Comparison of ENCODE assay signal across 19 cellular contexts in the genomic region with DNA sequence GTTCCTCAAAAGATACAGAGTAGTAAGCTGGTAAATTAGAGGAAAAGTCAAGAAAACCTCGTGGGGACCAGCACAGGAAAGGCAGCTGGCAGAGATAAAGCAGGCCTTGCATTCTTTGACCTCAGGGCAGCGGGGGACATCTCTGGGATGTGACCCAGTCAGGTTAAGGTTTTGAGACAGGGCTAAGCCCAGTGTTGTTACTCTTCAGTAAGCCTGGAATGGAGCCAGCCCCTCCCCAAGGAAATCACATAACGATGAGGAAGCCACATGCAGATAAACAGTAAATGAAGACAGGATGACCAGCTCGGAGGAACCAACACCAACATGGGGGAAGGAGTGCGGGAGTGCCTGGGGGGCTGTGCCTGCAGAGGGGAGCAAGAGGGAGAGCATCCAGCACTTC.
DNase-seq lines count a peak whose midpoint lies in the region; ATAC-seq, FAIRE-seq and TF ChIP-seq lines count a peak whose summit lies in the region.
"Had no signal": no experiment of that assay in that cellular context is flagged by ENCODE, and none has a peak within 500 bp of the region (broad histone marks: within the 10 kb centered on the region; RNA-seq: fewer than 3 reads in every experiment).

No MANE protein-coding gene starts in this region.

- H3K27me3 ChIP-seq in heart left ventricle, result no peaks in the 10 kb centered on the region
- no peaks in the 10 kb centered on the region for H3K27me3 ChIP-seq in spleen (replicated peaks in 1 of 7)
- no peaks in the 10 kb centered on the region for H3K27me3 ChIP-seq in upper lobe of right lung
- H3K27me3 ChIP-seq: breast epithelium, gastrocnemius medialis had no signal

- peak; percentile 99 for DNase-seq in GF-D8 (lab: John Stamatoyannopoulos, UW)
- DNase-seq in SKM-1 treated with dmso at 0.1 percent for 144 hours (lab: John Stamatoyannopoulos, UW; ENCODE audit: unreplicated experiment), result peak; percentile 40
- peak in 1 of 5 donors; percentile 55 for DNase-seq in heart left ventricle
- no peak for DNase-seq in spleen
- DNase-seq in RCC 7860 (ENCODE audit: low spot score), result no peak
- no peak for DNase-seq in activated CD8-positive, alpha-beta memory T cell treated with anti-CD3 and anti-CD28 coated beads, Interleukin-2, amount 10 ng/mL, durations not matched to agents 7 days and 5 days
- no peak for DNase-seq in upper lobe of right lung
- DNase-seq: activated naive CD4-positive, alpha-beta T cell treated with anti-CD3 and anti-CD28 coated beads, Interleukin-2, amount 10 ng/mL, durations not matched to agents 7 days and 5 days; CD4-positive, CD25-positive, alpha-beta regulatory T cell; DND-41; NCI-H1436; NCI-H345; stimulated activated naive CD8-positive, alpha-beta T cell treated with anti-CD3 and anti-CD28 coated beads, Interleukin-15, Interleukin-2, amounts not matched to agents 100 U/mL and 50 U/mL, for 24 hours; T-cell had no signal

- intact Hi-C loops in heart left ventricle (cut with DNase I), result no loop called here
- intact Hi-C loops in spleen (cut with DNase I; ENCODE audit: low total_unique reads), result no loop called here
- intact Hi-C loops in upper lobe of right lung (cut with DNase I), result no loop called here

- H3K4me3 Mint-ChIP-seq in activated CD8-positive, alpha-beta memory T cell treated with anti-CD3 and anti-CD28 coated beads, Interleukin-2, amount 10 ng/mL, durations not matched to agents 7 days and 5 days, result no peak overlapping the region
- H3K4me3 Mint-ChIP-seq: activated naive CD4-positive, alpha-beta T cell treated with anti-CD3 and anti-CD28 coated beads, Interleukin-2, amount 10 ng/mL, durations not matched to agents 7 days and 5 days; CD4-positive, CD25-positive, alpha-beta regulatory T cell; T-cell had no signal

- no peak overlapping the region for H3K4me3 ChIP-seq in heart left ventricle
- H3K4me3 ChIP-seq in spleen, result no peak overlapping the region
- no peak overlapping the region for H3K4me3 ChIP-seq in upper lobe of right lung
- H3K4me3 ChIP-seq: breast epithelium, gastrocnemius medialis, K562, skin epidermis had no signal

- H3K36me3 ChIP-seq in heart left ventricle, result no peaks in the 10 kb centered on the region
- no peaks in the 10 kb centered on the region for H3K36me3 ChIP-seq in spleen
- H3K36me3 ChIP-seq in upper lobe of right lung, result no peaks in the 10 kb centered on the region
- H3K36me3 ChIP-seq: breast epithelium, gastrocnemius medialis had no signal

- TF ChIP-seq POLR2A in heart left ventricle (IDR thresholded peaks at IDR 0.05) (no peak), spleen (IDR thresholded peaks at IDR 0.05) (no peak)

- H3K4me1 ChIP-seq in heart left ventricle (peaks cover 0 to 75% (median 27%) of the 10 kb centered on the region in 12 donors), spleen (peaks cover 9 to 92% (median 62%) of the 10 kb centered on the region in 6 donors), upper lobe of right lung (peaks cover 42% of the 10 kb centered on the region)
- H3K4me1 ChIP-seq: breast epithelium had no signal

- H3K4me1 Mint-ChIP-seq in activated CD8-positive, alpha-beta memory T cell treated with anti-CD3 and anti-CD28 coated beads, Interleukin-2, amount 10 ng/mL, durations not matched to agents 7 days and 5 days, result peaks cover 5% of the 10 kb centered on the region
- H3K4me1 Mint-ChIP-seq: activated naive CD4-positive, alpha-beta T cell treated with anti-CD3 and anti-CD28 coated beads, Interleukin-2, amount 10 ng/mL, durations not matched to agents 7 days and 5 days had no signal

- ATAC-seq in heart left ventricle, result peak in 3 of 4 donors; percentile 20 to 27 (median 21)
- no peak for ATAC-seq in HG03175 (IDR thresholded peaks at IDR 0.05; ENCODE audit: unreplicated experiment)
- no peak for ATAC-seq in activated CD8-positive, alpha-beta memory T cell treated with anti-CD3 and anti-CD28 coated beads, Interleukin-2, amount 10 ng/mL, durations not matched to agents 7 days and 5 days
- ATAC-seq in upper lobe of right lung, result no peak
- ATAC-seq: gastrocnemius medialis; K562; stimulated activated naive CD8-positive, alpha-beta T cell treated with anti-CD3 and anti-CD28 coated beads, Interleukin-15, Interleukin-2, amounts not matched to agents 100 U/mL and 50 U/mL, for 24 hours; T-cell had no signal

- no peak for TF ChIP-seq CTCF in heart left ventricle (IDR thresholded peaks at IDR 0.05)
- no peak for TF ChIP-seq CTCF in spleen (IDR thresholded peaks at IDR 0.05 in 8 of 11, conservative IDR thresholded peaks at IDR 0.05 in 3 of 11)
- TF ChIP-seq CTCF in upper lobe of right lung (IDR thresholded peaks at IDR 0.05), result no peak

- H3K27me3 Mint-ChIP-seq in activated CD8-positive, alpha-beta memory T cell treated with anti-CD3 and anti-CD28 coated beads, Interleukin-2, amount 10 ng/mL, durations not matched to agents 7 days and 5 days, result no peaks in the 10 kb centered on the region
- H3K27me3 Mint-ChIP-seq: activated naive CD4-positive, alpha-beta T cell treated with anti-CD3 and anti-CD28 coated beads, Interleukin-2, amount 10 ng/mL, durations not matched to agents 7 days and 5 days; CD4-positive, CD25-positive, alpha-beta regulatory T cell; T-cell had no signal

- H3K27ac ChIP-seq in heart left ventricle (peak overlapping the region in 1 of 12 donors; percentile 6), spleen (peak overlapping the region in 6 of 8 donors; percentile 33 to 91 (median 75)), upper lobe of right lung (no peak overlapping the region)
- H3K27ac ChIP-seq: breast epithelium, gastrocnemius medialis, skin epidermis had no signal

- CTCF ChIA-PET in activated CD8-positive, alpha-beta memory T cell treated with anti-CD3 and anti-CD28 coated beads, Interleukin-2, amount 10 ng/mL, durations not matched to agents 7 days and 5 days (lab: Charles Lee), result interaction anchor here (1.0 to 5.2 kb wide), 5 partner anchors 10 to 33 kb away, joined by 3 to 45 read pairs (median 8); no protein-coding TSS in a partner anchor

- H3K9me3 ChIP-seq in heart left ventricle (no peaks in the 10 kb centered on the region), spleen (no peaks in the 10 kb centered on the region), upper lobe of right lung (no peaks in the 10 kb centered on the region)
- H3K9me3 ChIP-seq: breast epithelium, gastrocnemius medialis had no signal

- WGBS in heart left ventricle, 4 donors, result 39 to 44% (median 41%) methylated on average over 5 of the region's 5 CpGs
- WGBS in spleen, 5 donors, result 15 to 35% (median 27%) methylated on average over 5 of the region's 5 CpGs

- no peaks in the 10 kb centered on the region for H3K36me3 Mint-ChIP-seq in activated CD8-positive, alpha-beta memory T cell treated with anti-CD3 and anti-CD28 coated beads, Interleukin-2, amount 10 ng/mL, durations not matched to agents 7 days and 5 days
- H3K36me3 Mint-ChIP-seq: activated naive CD4-positive, alpha-beta T cell treated with anti-CD3 and anti-CD28 coated beads, Interleukin-2, amount 10 ng/mL, durations not matched to agents 7 days and 5 days; CD4-positive, CD25-positive, alpha-beta regulatory T cell; T-cell had no signal

- no peak for FAIRE-seq in RCC 7860 (lab: Jason Lieb, UNC)
- FAIRE-seq: K562 had no signal

- no peak overlapping the region for H3K27ac Mint-ChIP-seq in activated CD8-positive, alpha-beta memory T cell treated with anti-CD3 and anti-CD28 coated beads, Interleukin-2, amount 10 ng/mL, durations not matched to agents 7 days and 5 days
- H3K27ac Mint-ChIP-seq: activated naive CD4-positive, alpha-beta T cell treated with anti-CD3 and anti-CD28 coated beads, Interleukin-2, amount 10 ng/mL, durations not matched to agents 7 days and 5 days; T-cell had no signal

- H3K9me3 Mint-ChIP-seq in activated CD8-positive, alpha-beta memory T cell treated with anti-CD3 and anti-CD28 coated beads, Interleukin-2, amount 10 ng/mL, durations not matched to agents 7 days and 5 days (ENCODE audit: low read depth), result no peaks in the 10 kb centered on the region
- H3K9me3 Mint-ChIP-seq: activated naive CD4-positive, alpha-beta T cell treated with anti-CD3 and anti-CD28 coated beads, Interleukin-2, amount 10 ng/mL, durations not matched to agents 7 days and 5 days; CD4-positive, CD25-positive, alpha-beta regulatory T cell; T-cell had no signal

Comparison
In these comparisons a context has a peak if more than half of its experiments do, and no peak if none do; other contexts are left out.
1. DNase-seq: peak in GF-D8 (single experiment) and SKM-1 treated with dmso at 0.1 percent for 144 hours (single experiment); none in spleen (single experiment), RCC 7860 (single experiment), activated CD8-positive, alpha-beta memory T cell treated with anti-CD3 and anti-CD28 coated beads, Interleukin-2, amount 10 ng/mL, durations not matched to agents 7 days and 5 days (single experiment) and upper lobe of right lung (single experiment).
2. ATAC-seq: peak in heart left ventricle (3 of 4); none in HG03175 (single experiment), activated CD8-positive, alpha-beta memory T cell treated with anti-CD3 and anti-CD28 coated beads, Interleukin-2, amount 10 ng/mL, durations not matched to agents 7 days and 5 days (single experiment) and upper lobe of right lung (single experiment).